Comparison of ENCODE assay signal across 1 cellular context in genomic region chr6:30067460-30068139, GRCh38.
A peak's percentile ranks its signal among the peaks of the same experiment; 100 is the strongest.
TF ChIP-seq lines count a peak whose summit lies in the region.

No MANE protein-coding gene starts in this region.

TF ChIP-seq in HEK293, 187 proteins besides CTCF, POLR2A, EP300 and RAD21 (continued from another document):
- no peak for TF ChIP-seq GLIS1 (tag by site-specific recombination; IDR thresholded peaks at IDR 0.05)
- no peak for TF ChIP-seq KLF7 (tag by site-specific recombination; IDR thresholded peaks at IDR 0.05; ENCODE audit: borderline replicate concordance)
- no peak for TF ChIP-seq ZSCAN4 (tag by site-specific recombination; IDR thresholded peaks at IDR 0.05)
- TF ChIP-seq ZNF521 (tag by site-specific recombination; IDR thresholded peaks at IDR 0.05) = no peak
- no peak for TF ChIP-seq ZNF747 (tag by site-specific recombination; IDR thresholded peaks at IDR 0.05)
- TF ChIP-seq EGR2 (tag by site-specific recombination; IDR thresholded peaks at IDR 0.05; ENCODE audit: low read depth) = no peak
- no peak for TF ChIP-seq ZSCAN30 (tag by site-specific recombination; IDR thresholded peaks at IDR 0.05)
- no peak for TF ChIP-seq ZNF23 (tag by site-specific recombination; IDR thresholded peaks at IDR 0.05; ENCODE audit: borderline replicate concordance)
- TF ChIP-seq ZNF121 (tag by site-specific recombination; IDR thresholded peaks at IDR 0.05) = no peak
- TF ChIP-seq ZNF132 (tag by site-specific recombination; IDR thresholded peaks at IDR 0.05; ENCODE audit: borderline replicate concordance) = no peak
- no peak for TF ChIP-seq ZBTB1 (tag by site-specific recombination; IDR thresholded peaks at IDR 0.05)
- no peak for TF ChIP-seq ZSCAN16 (tag by site-specific recombination; IDR thresholded peaks at IDR 0.05)
- TF ChIP-seq ZNF292 (tag by site-specific recombination; IDR thresholded peaks at IDR 0.05; ENCODE audit: borderline replicate concordance, low read depth) = 0 out of 2 replicates have a peak, but pooled peaks have one; percentile 11
- no peak for TF ChIP-seq SALL2 (tag by site-specific recombination; IDR thresholded peaks at IDR 0.05; ENCODE audit: borderline replicate concordance)
- TF ChIP-seq ZNF24 (tag by site-specific recombination; IDR thresholded peaks at IDR 0.05) = no peak
- 0 out of 2 replicates have a peak, but pooled peaks have one; percentile 32 for TF ChIP-seq ZNF645 (tag by site-specific recombination; IDR thresholded peaks at IDR 0.05)
- TF ChIP-seq ZNF529 (tag by site-specific recombination; IDR thresholded peaks at IDR 0.05; ENCODE audit: insufficient replicate concordance) = no peak
- 0 out of 2 replicates have a peak, but pooled peaks have one; percentile 25 for TF ChIP-seq GLIS2 (tag by site-specific recombination; IDR thresholded peaks at IDR 0.05)
- no peak for TF ChIP-seq PRDM1 (tag by site-specific recombination; IDR thresholded peaks at IDR 0.05)
- no peak for TF ChIP-seq ZNF211 (tag by site-specific recombination; IDR thresholded peaks at IDR 0.05; ENCODE audit: low read depth)
- TF ChIP-seq ZNF621 (tag by site-specific recombination; IDR thresholded peaks at IDR 0.05) = no peak
- no peak for TF ChIP-seq YY1 (tag by site-specific recombination; IDR thresholded peaks at IDR 0.05)
- TF ChIP-seq ZBTB10 (tag by site-specific recombination; IDR thresholded peaks at IDR 0.05) = no peak
- TF ChIP-seq WT1 (tag by site-specific recombination; IDR thresholded peaks at IDR 0.05) = no peak; the same call in 1 of the 2 replicates
- no peak for TF ChIP-seq PBX3 (CRISPR knock-in tag; IDR thresholded peaks at IDR 0.05)
- TF ChIP-seq ZNF626 (tag by site-specific recombination; IDR thresholded peaks at IDR 0.05) = no peak
- TF ChIP-seq TCF7L2 (IDR thresholded peaks at IDR 0.05; ENCODE audit: borderline replicate concordance, low read depth, low read length) = no peak
- TF ChIP-seq ZNF777 (tag by site-specific recombination; IDR thresholded peaks at IDR 0.05; ENCODE audit: borderline replicate concordance) = no peak
- TF ChIP-seq ZNF639 (tag by site-specific recombination; IDR thresholded peaks at IDR 0.05) = no peak
- TF ChIP-seq KLF17 (tag by site-specific recombination; IDR thresholded peaks at IDR 0.05) = 0 out of 2 replicates have a peak, but pooled peaks have one; percentile 17
- peak; percentile 4 for TF ChIP-seq ZNF341 (tag by site-specific recombination; IDR thresholded peaks at IDR 0.05; ENCODE audit: low read depth)
- TF ChIP-seq ZNF335 (tag by site-specific recombination; conservative IDR thresholded peaks at IDR 0.05) = peak; percentile 2; the same call in 1 of the 2 replicates
- TF ChIP-seq ZNF18 (tag by site-specific recombination; IDR thresholded peaks at IDR 0.05) = no peak
- TF ChIP-seq ZNF394 (tag by site-specific recombination; IDR thresholded peaks at IDR 0.05; ENCODE audit: borderline replicate concordance) = peak; percentile 38; the same call in 1 of the 2 replicates
- TF ChIP-seq ZNF704 (tag by site-specific recombination; IDR thresholded peaks at IDR 0.05) = no peak
- no peak for TF ChIP-seq RBAK (tag by site-specific recombination; IDR thresholded peaks at IDR 0.05)
- TF ChIP-seq ZNF449 (tag by site-specific recombination; IDR thresholded peaks at IDR 0.05) = no peak
- TF ChIP-seq HOXA7 (CRISPR knock-in tag; IDR thresholded peaks at IDR 0.05; ENCODE audit: borderline replicate concordance) = no peak
- peak; percentile 99 for TF ChIP-seq ZBTB48 (tag by site-specific recombination; IDR thresholded peaks at IDR 0.05)
- TF ChIP-seq ZNF280C (tag by site-specific recombination; IDR thresholded peaks at IDR 0.05) = no peak
- TF ChIP-seq PRDM4 (tag by site-specific recombination; IDR thresholded peaks at IDR 0.05) = peak; percentile 8; the same call in 1 of the 2 replicates
- no peak for TF ChIP-seq ZNF366 (tag by site-specific recombination; conservative IDR thresholded peaks at IDR 0.05)
- no peak for TF ChIP-seq ZFHX2 (tag by site-specific recombination; conservative IDR thresholded peaks at IDR 0.05)
